19 cellular contexts compared by ENCODE assay signal in the genomic region with DNA sequence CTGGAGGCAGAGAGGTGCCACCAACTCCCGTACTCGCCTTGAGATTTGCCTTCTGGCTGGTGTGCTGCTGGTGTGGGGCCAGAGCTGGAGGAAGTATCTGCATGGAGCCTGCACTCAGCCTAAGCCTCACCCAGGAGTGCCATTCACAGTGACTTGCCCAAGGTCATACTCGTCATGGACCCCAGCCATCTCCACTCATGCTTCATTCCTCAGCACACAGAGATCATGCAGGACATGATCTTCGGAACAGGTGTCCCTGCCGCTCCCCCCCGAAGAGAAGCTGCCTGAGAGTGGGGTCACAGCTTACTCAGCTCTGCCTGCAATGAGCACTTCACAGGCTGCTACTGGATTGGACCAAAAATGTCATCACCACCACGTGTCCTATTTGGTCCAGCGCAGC. TPM values are rescaled to one million over a fixed set of nuclear protein-coding genes. Genes with fewer than 3 reads are reported as not detected.
DNase-seq lines count a peak whose midpoint lies in the region; ATAC-seq, FAIRE-seq and TF ChIP-seq lines count a peak whose summit lies in the region.
"Had no signal": no experiment of that assay in that cellular context is flagged by ENCODE, and none has a peak within 500 bp of the region (broad histone marks: within the 10 kb centered on the region; RNA-seq: fewer than 3 reads in every experiment).

No MANE protein-coding gene starts in this region.

- H2AFZ ChIP-seq in GM23338 = no peak overlapping the region
- no peak overlapping the region for H2AFZ ChIP-seq in astrocyte (ENCODE audit: low read depth, low read length)

- no peak overlapping the region for H3K9ac ChIP-seq in astrocyte (ENCODE audit: low read length)
- H3K9ac ChIP-seq: BLaER1 had no signal

- no peak for DNase-seq in GM23338 (ENCODE audit: low spot score)
- DNase-seq in astrocyte (ENCODE audit: low read depth) = no peak
- no peak for DNase-seq in nephron progenitor cell
- peak; percentile 41 to 51 for DNase-seq in gastrocnemius medialis
- no peak for DNase-seq in Peyer's patch
- no peak for DNase-seq in SHP77 treated with DMSO at 0.1 percent for 48 hours (lab: John Stamatoyannopoulos, UW)
- DNase-seq: 8988T; CD4-positive, alpha-beta memory T cell; DMS153; DMS79; GDM1 had no signal

- H3K9me3 ChIP-seq in astrocyte (ENCODE audit: insufficient read depth, low read depth, low read length) (no peaks in the 10 kb centered on the region), gastrocnemius medialis (no peaks in the 10 kb centered on the region), Peyer's patch (no peaks in the 10 kb centered on the region)
- H3K9me3 ChIP-seq: BLaER1, HAP-1 had no signal

- H3K4me3 Mint-ChIP-seq in GM23338 (no peak overlapping the region), astrocyte (ENCODE audit: unreplicated experiment) (peak overlapping the region; percentile 36), nephron progenitor cell (peak overlapping the region; percentile 57)
- H3K4me3 Mint-ChIP-seq: CD14-positive monocyte; CD4-positive, alpha-beta memory T cell; IgD-negative memory B cell had no signal

- H3K9me2 ChIP-seq in GM23338 (ENCODE audit: insufficient read depth) = no peaks in the 10 kb centered on the region

- in situ Hi-C loops in gastrocnemius medialis (cut with MboI; ENCODE audit: low sequenced_read_pairs in 4 of 4) = no loop called here

- peaks cover 48% of the 10 kb centered on the region for H3K4me1 Mint-ChIP-seq in GM23338
- peaks cover 15% of the 10 kb centered on the region for H3K4me1 Mint-ChIP-seq in astrocyte (ENCODE audit: low read depth, unreplicated experiment)
- peaks cover 89% of the 10 kb centered on the region for H3K4me1 Mint-ChIP-seq in nephron progenitor cell
- H3K4me1 Mint-ChIP-seq: CD14-positive monocyte; CD4-positive, alpha-beta memory T cell had no signal

- TF ChIP-seq POLR2A in gastrocnemius medialis (IDR thresholded peaks at IDR 0.05) = no peak
- no peak for TF ChIP-seq POLR2A in Peyer's patch (IDR thresholded peaks at IDR 0.05)

- no peaks in the 10 kb centered on the region for H3F3A ChIP-seq in GM23338 (replicated peaks; ENCODE audit: low read depth)

- H3K36me3 Mint-ChIP-seq in GM23338 (ENCODE audit: low read depth) = no peaks in the 10 kb centered on the region
- no peaks in the 10 kb centered on the region for H3K36me3 Mint-ChIP-seq in astrocyte (ENCODE audit: low read depth, unreplicated experiment)
- H3K36me3 Mint-ChIP-seq in nephron progenitor cell (ENCODE audit: low read depth) = peaks cover 5% of the 10 kb centered on the region
- H3K36me3 Mint-ChIP-seq: CD14-positive monocyte; CD4-positive, alpha-beta memory T cell had no signal

- H3K4me2 ChIP-seq in GM23338 (no peak overlapping the region), astrocyte (ENCODE audit: low read length) (no peak overlapping the region)
- H3K4me2 ChIP-seq: BLaER1 had no signal

- H3K27ac Mint-ChIP-seq in GM23338 (0 out of 2 replicates have a peak overlapping the region, but pooled peaks have one; percentile 4), astrocyte (ENCODE audit: unreplicated experiment) (no peak overlapping the region), nephron progenitor cell (peak overlapping the region; percentile 32)
- H3K27ac Mint-ChIP-seq: CD14-positive monocyte, IgD-negative memory B cell had no signal

- peaks cover 11% of the 10 kb centered on the region for H3K27me3 Mint-ChIP-seq in GM23338 (ENCODE audit: insufficient read depth, low read depth, poor library complexity)
- peaks cover 7% of the 10 kb centered on the region for H3K27me3 Mint-ChIP-seq in astrocyte (ENCODE audit: low read depth, unreplicated experiment)
- H3K27me3 Mint-ChIP-seq in nephron progenitor cell (ENCODE audit: low read depth, poor library complexity) = peaks cover 13% of the 10 kb centered on the region
- H3K27me3 Mint-ChIP-seq: CD4-positive, alpha-beta memory T cell had no signal

- H3K9me3 Mint-ChIP-seq in GM23338 = no peaks in the 10 kb centered on the region
- H3K9me3 Mint-ChIP-seq in astrocyte (ENCODE audit: unreplicated experiment) = no peaks in the 10 kb centered on the region
- no peaks in the 10 kb centered on the region for H3K9me3 Mint-ChIP-seq in nephron progenitor cell
- H3K9me3 Mint-ChIP-seq: CD14-positive monocyte; CD4-positive, alpha-beta memory T cell; IgD-negative memory B cell had no signal

- H3K36me3 ChIP-seq in GM23338 (ENCODE audit: insufficient read depth) (no peaks in the 10 kb centered on the region), astrocyte (ENCODE audit: insufficient read depth, low read length) (no peaks in the 10 kb centered on the region), gastrocnemius medialis (no peaks in the 10 kb centered on the region), Peyer's patch (no peaks in the 10 kb centered on the region)
- H3K36me3 ChIP-seq: BLaER1, HAP-1 had no signal

- no peaks in the 10 kb centered on the region for H3K79me2 ChIP-seq in GM23338 (replicated peaks; ENCODE audit: insufficient read depth)
- no peaks in the 10 kb centered on the region for H3K79me2 ChIP-seq in astrocyte (ENCODE audit: insufficient read depth, low read length)

- intact Hi-C loops in gastrocnemius medialis (cut with DNase I; ENCODE audit: low total_unique reads) = no loop called here

- H3K27me3 ChIP-seq in GM23338 (ENCODE audit: insufficient read depth) (no peaks in the 10 kb centered on the region), astrocyte (ENCODE audit: insufficient read depth, low read length) (no peaks in the 10 kb centered on the region), gastrocnemius medialis (no peaks in the 10 kb centered on the region), Peyer's patch (no peaks in the 10 kb centered on the region)
- H3K27me3 ChIP-seq: BLaER1 had no signal

- H3K27ac ChIP-seq in GM23338 (ENCODE audit: low read depth) (no peak overlapping the region), astrocyte (ENCODE audit: low read depth, low read length) (no peak overlapping the region), gastrocnemius medialis (peak overlapping the region in 2 of 4 donors; percentile 55 to 84), Peyer's patch (no peak overlapping the region)
- H3K27ac ChIP-seq: BLaER1 had no signal

- FAIRE-seq in astrocyte (lab: Jason Lieb, UNC) = no peak
- FAIRE-seq: GM12892, HTR-8/SVneo had no signal

- H3K4me3 ChIP-seq in GM23338 (no peak overlapping the region), astrocyte (ENCODE audit: insufficient read depth, low read depth, low read length) (no peak overlapping the region), gastrocnemius medialis (peak overlapping the region in 1 of 4 donors; percentile 36), Peyer's patch (no peak overlapping the region)
- H3K4me3 ChIP-seq: BLaER1, HAP-1 had no signal

- TF ChIP-seq CTCF in GM23338 (conservative IDR thresholded peaks at IDR 0.05; ENCODE audit: low read depth in 2 of 2) (no peak), astrocyte (IDR thresholded peaks at IDR 0.05; ENCODE audit: insufficient read depth, low read depth, low read length) (no peak), nephron progenitor cell (IDR thresholded peaks at IDR 0.05) (no peak), gastrocnemius medialis (IDR thresholded peaks at IDR 0.05 in 4 of 5, conservative IDR thresholded peaks at IDR 0.05 in 1 of 5) (no peak), Peyer's patch (IDR thresholded peaks at IDR 0.05) (no peak)

- H3K4me1 ChIP-seq in GM23338 (ENCODE audit: insufficient read depth) (peaks cover 25% of the 10 kb centered on the region), astrocyte (ENCODE audit: insufficient read depth, low read length) (peaks cover 19% of the 10 kb centered on the region), gastrocnemius medialis (peaks cover 0 to 43% of the 10 kb centered on the region in 2 donors), Peyer's patch (no peaks in the 10 kb centered on the region)
- H3K4me1 ChIP-seq: BLaER1 had no signal

- ATAC-seq in GM23338 (no peak), gastrocnemius medialis (peak; percentile 40 to 53), HG03108 (IDR thresholded peaks at IDR 0.05; ENCODE audit: unreplicated experiment) (no peak), GM19328 (IDR thresholded peaks at IDR 0.05; ENCODE audit: unreplicated experiment) (no peak)

- H4K20me1 ChIP-seq in GM23338 (replicated peaks; ENCODE audit: insufficient read depth) = no peaks in the 10 kb centered on the region
- no peaks in the 10 kb centered on the region for H4K20me1 ChIP-seq in astrocyte (ENCODE audit: insufficient read depth, low read length)
- H4K20me1 ChIP-seq: BLaER1 had no signal

TF ChIP-seq in GM23338, 12 proteins besides CTCF, POLR2A, EP300 and RAD21 (continues in another document):
- no peak for TF ChIP-seq ZNF331 (CRISPR knock-in tag; IDR thresholded peaks at IDR 0.05; ENCODE audit: low read depth)
- TF ChIP-seq, protein P1, sequence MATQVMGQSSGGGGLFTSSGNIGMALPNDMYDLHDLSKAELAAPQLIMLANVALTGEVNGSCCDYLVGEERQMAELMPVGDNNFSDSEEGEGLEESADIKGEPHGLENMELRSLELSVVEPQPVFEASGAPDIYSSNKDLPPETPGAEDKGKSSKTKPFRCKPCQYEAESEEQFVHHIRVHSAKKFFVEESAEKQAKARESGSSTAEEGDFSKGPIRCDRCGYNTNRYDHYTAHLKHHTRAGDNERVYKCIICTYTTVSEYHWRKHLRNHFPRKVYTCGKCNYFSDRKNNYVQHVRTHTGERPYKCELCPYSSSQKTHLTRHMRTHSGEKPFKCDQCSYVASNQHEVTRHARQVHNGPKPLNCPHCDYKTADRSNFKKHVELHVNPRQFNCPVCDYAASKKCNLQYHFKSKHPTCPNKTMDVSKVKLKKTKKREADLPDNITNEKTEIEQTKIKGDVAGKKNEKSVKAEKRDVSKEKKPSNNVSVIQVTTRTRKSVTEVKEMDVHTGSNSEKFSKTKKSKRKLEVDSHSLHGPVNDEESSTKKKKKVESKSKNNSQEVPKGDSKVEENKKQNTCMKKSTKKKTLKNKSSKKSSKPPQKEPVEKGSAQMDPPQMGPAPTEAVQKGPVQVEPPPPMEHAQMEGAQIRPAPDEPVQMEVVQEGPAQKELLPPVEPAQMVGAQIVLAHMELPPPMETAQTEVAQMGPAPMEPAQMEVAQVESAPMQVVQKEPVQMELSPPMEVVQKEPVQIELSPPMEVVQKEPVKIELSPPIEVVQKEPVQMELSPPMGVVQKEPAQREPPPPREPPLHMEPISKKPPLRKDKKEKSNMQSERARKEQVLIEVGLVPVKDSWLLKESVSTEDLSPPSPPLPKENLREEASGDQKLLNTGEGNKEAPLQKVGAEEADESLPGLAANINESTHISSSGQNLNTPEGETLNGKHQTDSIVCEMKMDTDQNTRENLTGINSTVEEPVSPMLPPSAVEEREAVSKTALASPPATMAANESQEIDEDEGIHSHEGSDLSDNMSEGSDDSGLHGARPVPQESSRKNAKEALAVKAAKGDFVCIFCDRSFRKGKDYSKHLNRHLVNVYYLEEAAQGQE (IDR thresholded peaks at IDR 0.05; ENCODE audit: unreplicated experiment) = no peak

RNA-seq across cellular contexts. Expression of a gene that starts 49.0 kb away (rescaled TPM):
- 21.7 and 24.9 TPM in 2 replicates for total RNA-seq in GM23338 (2014; rRNA removed; shearing (Covaris generic))
- polyA plus RNA-seq in GM23338 (2016; fragmentation: Nextera tagmentation; extraction: Ambion mirVana) = 18.3 and 18.9 TPM in 2 replicates
- total RNA-seq in astrocyte = 10.5 and 13.3 TPM in 2 replicates
- total RNA-seq in gastrocnemius medialis = 10 to 100 TPM; 13.1 to 67.6 (median 32.1) TPM
- 10 to 100 TPM; 15.7 to 88.9 (median 77.2) TPM for total RNA-seq in Peyer's patch

RNA-seq across cellular contexts. Expression of a gene that starts 52.3 kb away (rescaled TPM):
- 56.7 and 63.5 TPM in 2 replicates for total RNA-seq in GM23338 (2014; rRNA removed; shearing (Covaris generic))
- 9.8 and 11.1 TPM in 2 replicates for polyA plus RNA-seq in GM23338 (2016; fragmentation: Nextera tagmentation; extraction: Ambion mirVana)
- total RNA-seq in astrocyte (33.7 and 35.7 TPM in 2 replicates), gastrocnemius medialis (10 to 100 TPM in 2 of 4 donors, 1 to 10 TPM in 2; 8.6 to 12.1 (median 10.1) TPM), Peyer's patch (1 to 10 TPM; 2.5 to 9.0 (median 4.3) TPM)

Comparison
In these comparisons a context has a peak if more than half of its experiments do, and no peak if none do; other contexts are left out.
1. ATAC-seq: peak in gastrocnemius medialis (2 of 2); none in GM23338 (single experiment), HG03108 (single experiment) and GM19328 (single experiment).
2. DNase-seq: peak in gastrocnemius medialis (2 of 2); none in GM23338 (single experiment), astrocyte (single experiment), nephron progenitor cell (single experiment), Peyer's patch (0 of 3) and SHP77 treated with DMSO at 0.1 percent for 48 hours (single experiment).